ENCODE assay signal across 9 cellular contexts in the genomic region with DNA sequence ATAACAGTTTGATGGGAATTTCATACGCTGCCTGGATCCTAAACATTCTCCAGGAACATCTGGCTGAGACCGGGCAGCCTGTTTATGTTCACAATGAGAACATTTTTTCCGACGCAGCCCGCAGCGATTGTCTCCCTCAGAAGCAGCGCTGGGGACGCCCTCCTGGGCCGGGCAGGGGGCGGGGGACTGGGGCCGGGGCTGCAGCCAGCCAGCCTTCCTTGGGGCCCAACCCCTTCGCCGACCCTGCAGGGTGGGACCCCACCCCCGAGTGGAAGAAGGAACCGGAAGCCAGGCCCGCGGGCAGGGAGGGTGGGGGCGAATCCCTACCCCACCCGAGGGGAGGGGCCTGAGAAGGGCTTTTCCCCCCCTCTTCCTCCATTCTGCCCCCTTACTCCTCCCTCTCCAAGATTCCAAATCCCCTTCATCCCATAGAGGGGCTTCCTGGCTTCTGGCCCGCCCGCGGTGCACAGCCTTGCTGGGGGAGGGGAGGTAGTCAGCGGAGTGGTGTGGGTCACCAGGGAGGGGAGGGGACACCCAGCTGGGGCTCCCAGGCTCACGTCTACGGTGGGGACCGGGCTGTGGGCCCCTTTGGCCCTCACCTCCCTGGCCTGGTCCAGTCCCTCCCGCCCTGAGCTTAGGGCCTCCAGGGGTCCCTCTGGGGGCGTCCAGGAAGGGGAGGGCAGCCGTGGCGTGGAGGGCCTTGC.
DNase-seq lines count a peak whose midpoint lies in the region; FAIRE-seq and TF ChIP-seq lines count a peak whose summit lies in the region.
"Had no signal": no experiment of that assay in that cellular context is flagged by ENCODE, and none has a peak within 500 bp of the region (broad histone marks: within the 10 kb centered on the region; RNA-seq: fewer than 3 reads in every experiment).

No MANE protein-coding gene starts in this region.

- H3K9ac ChIP-seq in astrocyte (ENCODE audit: low read length), result peak overlapping the region; percentile 38

- no peaks in the 10 kb centered on the region for H3K9me3 Mint-ChIP-seq in astrocyte (ENCODE audit: unreplicated experiment)

- peaks cover 12% of the 10 kb centered on the region for H3K27me3 Mint-ChIP-seq in astrocyte (ENCODE audit: low read depth, unreplicated experiment)

- H3K36me3 ChIP-seq in astrocyte (ENCODE audit: insufficient read depth, low read length) (no peaks in the 10 kb centered on the region), MG63 (no peaks in the 10 kb centered on the region)

- peak overlapping the region; percentile 1 for H3K4me3 ChIP-seq in astrocyte (ENCODE audit: insufficient read depth, low read depth, low read length)
- H3K4me3 ChIP-seq in MG63, result no peak overlapping the region

- no peaks in the 10 kb centered on the region for H3K79me2 ChIP-seq in astrocyte (ENCODE audit: insufficient read depth, low read length)

- peak overlapping the region; percentile 75 for H3K4me2 ChIP-seq in astrocyte (ENCODE audit: low read length)

- DNase-seq in activated T-cell treated with anti-CD3 and anti-CD28 coated beads for 1 hour (ENCODE audit: low read depth) (peak; percentile 27), activated T-cell treated with anti-CD3 and anti-CD28 coated beads for 4 hours (no peak), astrocyte (ENCODE audit: low read depth) (peak; percentile 37), iPS-NIHi7 (ENCODE audit: extremely low spot score) (peak; percentile 72), cortex of kidney (lab: John Stamatoyannopoulos, UW) (no peak), NCI-H2107 (lab: John Stamatoyannopoulos, UW) (no peak), MG63 (no peak)
- DNase-seq in stimulated activated CD4-positive, alpha-beta T cell treated with anti-CD3 and anti-CD28 coated beads, Interleukin-4, amount 100 ng/mL, for 24 hours, result peak; percentile 23

- peaks cover 9% of the 10 kb centered on the region for H3K4me1 ChIP-seq in astrocyte (ENCODE audit: insufficient read depth, low read length)

- H3K36me3 Mint-ChIP-seq in astrocyte (ENCODE audit: low read depth, unreplicated experiment), result no peaks in the 10 kb centered on the region

- H2AFZ ChIP-seq in astrocyte (ENCODE audit: low read depth, low read length), result peak overlapping the region; percentile 41

- H3K4me1 Mint-ChIP-seq in astrocyte (ENCODE audit: low read depth, unreplicated experiment), result peaks cover 4% of the 10 kb centered on the region

- no peak for FAIRE-seq in astrocyte (lab: Jason Lieb, UNC)
- FAIRE-seq: G401.6 had no signal

- H3K27me3 ChIP-seq in astrocyte (ENCODE audit: insufficient read depth, low read length) (no peaks in the 10 kb centered on the region), MG63 (no peaks in the 10 kb centered on the region)

- H4K20me1 ChIP-seq in astrocyte (ENCODE audit: insufficient read depth, low read length), result no peaks in the 10 kb centered on the region

- H3K4me3 Mint-ChIP-seq in astrocyte (ENCODE audit: unreplicated experiment), result no peak overlapping the region

- no peak overlapping the region for H3K27ac Mint-ChIP-seq in astrocyte (ENCODE audit: unreplicated experiment)

- H3K9me3 ChIP-seq in astrocyte (ENCODE audit: insufficient read depth, low read depth, low read length) (no peaks in the 10 kb centered on the region), MG63 (no peaks in the 10 kb centered on the region)

- no peak for TF ChIP-seq CTCF in astrocyte (IDR thresholded peaks at IDR 0.05; ENCODE audit: insufficient read depth, low read depth, low read length)

- no peak overlapping the region for H3K27ac ChIP-seq in astrocyte (ENCODE audit: low read depth, low read length)

Comparison
In these comparisons a context has a peak if more than half of its experiments do, and no peak if none do; other contexts are left out.
1. DNase-seq: peak in activated T-cell treated with anti-CD3 and anti-CD28 coated beads for 1 hour (single experiment), astrocyte (single experiment), iPS-NIHi7 (single experiment) and stimulated activated CD4-positive, alpha-beta T cell treated with anti-CD3 and anti-CD28 coated beads, Interleukin-4, amount 100 ng/mL, for 24 hours (single experiment); none in activated T-cell treated with anti-CD3 and anti-CD28 coated beads for 4 hours (single experiment), cortex of kidney (single experiment), NCI-H2107 (single experiment) and MG63 (single experiment).